Comparison of ENCODE assay signal across 9 cellular contexts in genomic region chr2:98134138-98134537, GRCh38. TPM values are rescaled to one million over a fixed set of nuclear protein-coding genes. Genes with fewer than 3 reads are reported as not detected.
DNase-seq lines count a peak whose midpoint lies in the region; ATAC-seq, FAIRE-seq and TF ChIP-seq lines count a peak whose summit lies in the region.
"Had no signal": no experiment of that assay in that cellular context is flagged by ENCODE, and none has a peak within 500 bp of the region (broad histone marks: within the 10 kb centered on the region; RNA-seq: fewer than 3 reads in every experiment).

No MANE protein-coding gene starts in this region.

- peak overlapping the region; percentile 46 for H2AFZ ChIP-seq in neuron (ENCODE audit: low read depth, low read length)

- H3K4me1 ChIP-seq in HUES48 (ENCODE audit: control insufficient read depth, insufficient read depth, low read length), result 0 out of 2 replicates have a peak, but pooled peaks cover 10% of the 10 kb centered on the region
- peaks cover 12% of the 10 kb centered on the region for H3K4me1 ChIP-seq in neuron (ENCODE audit: insufficient read depth, low read length)

- H3K4me1 Mint-ChIP-seq in activated naive CD8-positive, alpha-beta T cell treated with anti-CD3 and anti-CD28 coated beads for 36 hours, result peaks cover 24% of the 10 kb centered on the region

- peaks cover 13% of the 10 kb centered on the region for H3K27me3 ChIP-seq in HUES48 (ENCODE audit: control insufficient read depth, insufficient read depth, low read length)
- no peaks in the 10 kb centered on the region for H3K27me3 ChIP-seq in neuron (ENCODE audit: insufficient read depth, low read length)
- peaks cover 3% of the 10 kb centered on the region for H3K27me3 ChIP-seq in brain microvascular endothelial cell (replicated peaks)
- H3K27me3 ChIP-seq: neutrophil had no signal

- peak; percentile 81 for DNase-seq in activated naive CD8-positive, alpha-beta T cell treated with anti-CD3 and anti-CD28 coated beads for 36 hours
- DNase-seq in HTR-8/SVneo (ENCODE audit: insufficient read length, low spot score), result no peak
- no peak for DNase-seq in brain microvascular endothelial cell

- ATAC-seq in GM19023 (IDR thresholded peaks at IDR 0.05; ENCODE audit: unreplicated experiment) (peak; percentile 78), GM18505 (IDR thresholded peaks at IDR 0.05; ENCODE audit: unreplicated experiment) (no peak), HG02642 (IDR thresholded peaks at IDR 0.05; ENCODE audit: poor library complexity, unreplicated experiment) (no peak)

- no peaks in the 10 kb centered on the region for H3K36me3 ChIP-seq in HUES48 (ENCODE audit: control insufficient read depth, insufficient read depth, low read length)
- no peaks in the 10 kb centered on the region for H3K36me3 ChIP-seq in neuron (ENCODE audit: insufficient read depth, low read length)
- H3K36me3 ChIP-seq in brain microvascular endothelial cell (replicated peaks), result no peaks in the 10 kb centered on the region
- H3K36me3 ChIP-seq: neutrophil had no signal

- in situ Hi-C loops in brain microvascular endothelial cell (cut with HindIII; ENCODE audit: low pct_ligation_motif_present, low sequenced_read_pairs), result no loop called here

- H3K9me3 ChIP-seq in HUES48 (ENCODE audit: control insufficient read depth, insufficient read depth, low read length) (no peaks in the 10 kb centered on the region), neuron (ENCODE audit: low read length) (no peaks in the 10 kb centered on the region)
- H3K9me3 ChIP-seq: neutrophil had no signal

- no peaks in the 10 kb centered on the region for H3K9me3 Mint-ChIP-seq in activated naive CD8-positive, alpha-beta T cell treated with anti-CD3 and anti-CD28 coated beads for 36 hours

- H3K4me3 ChIP-seq in HUES48 (ENCODE audit: low read depth, low read length), result no peak overlapping the region
- H3K4me3 ChIP-seq in neuron (ENCODE audit: low read length), result no peak overlapping the region
- H3K4me3 ChIP-seq in brain microvascular endothelial cell (ENCODE audit: low read depth, low read length), result no peak overlapping the region

- no peak for TF ChIP-seq CTCF in brain microvascular endothelial cell (IDR thresholded peaks at IDR 0.05; ENCODE audit: low read depth, low read length, missing control alignments)

- peak overlapping the region; percentile 82 for H3K27ac Mint-ChIP-seq in activated naive CD8-positive, alpha-beta T cell treated with anti-CD3 and anti-CD28 coated beads for 36 hours

- FAIRE-seq in HTR-8/SVneo (lab: Jason Lieb, UNC), result no peak

- H3K36me3 Mint-ChIP-seq in activated naive CD8-positive, alpha-beta T cell treated with anti-CD3 and anti-CD28 coated beads for 36 hours, result no peaks in the 10 kb centered on the region

- H3K27ac ChIP-seq in HUES48 (ENCODE audit: low read depth, low read length) (peak overlapping the region; percentile 92), brain microvascular endothelial cell (no peak overlapping the region)
- H3K27ac ChIP-seq: neutrophil had no signal

- peak overlapping the region; percentile 30 for H3K4me3 Mint-ChIP-seq in activated naive CD8-positive, alpha-beta T cell treated with anti-CD3 and anti-CD28 coated beads for 36 hours

- no peak overlapping the region for H3K9ac ChIP-seq in HUES48 (ENCODE audit: low read depth, low read length)

- no peak for TF ChIP-seq POLR2A in GM18505 (IDR thresholded peaks at IDR 0.05; ENCODE audit: borderline replicate concordance, extremely low read depth, insufficient read depth, insufficient read length)

- H3K27me3 Mint-ChIP-seq in activated naive CD8-positive, alpha-beta T cell treated with anti-CD3 and anti-CD28 coated beads for 36 hours, result peaks cover 10% of the 10 kb centered on the region

RNA-seq across cellular contexts. Expression of gene VWA3B, which starts 47.2 kb away (rescaled TPM):
- not detected for total RNA-seq in activated naive CD8-positive, alpha-beta T cell treated with anti-CD3 and anti-CD28 coated beads for 36 hours
